ENCODE assay signal across 10 cellular contexts in the genomic region with DNA sequence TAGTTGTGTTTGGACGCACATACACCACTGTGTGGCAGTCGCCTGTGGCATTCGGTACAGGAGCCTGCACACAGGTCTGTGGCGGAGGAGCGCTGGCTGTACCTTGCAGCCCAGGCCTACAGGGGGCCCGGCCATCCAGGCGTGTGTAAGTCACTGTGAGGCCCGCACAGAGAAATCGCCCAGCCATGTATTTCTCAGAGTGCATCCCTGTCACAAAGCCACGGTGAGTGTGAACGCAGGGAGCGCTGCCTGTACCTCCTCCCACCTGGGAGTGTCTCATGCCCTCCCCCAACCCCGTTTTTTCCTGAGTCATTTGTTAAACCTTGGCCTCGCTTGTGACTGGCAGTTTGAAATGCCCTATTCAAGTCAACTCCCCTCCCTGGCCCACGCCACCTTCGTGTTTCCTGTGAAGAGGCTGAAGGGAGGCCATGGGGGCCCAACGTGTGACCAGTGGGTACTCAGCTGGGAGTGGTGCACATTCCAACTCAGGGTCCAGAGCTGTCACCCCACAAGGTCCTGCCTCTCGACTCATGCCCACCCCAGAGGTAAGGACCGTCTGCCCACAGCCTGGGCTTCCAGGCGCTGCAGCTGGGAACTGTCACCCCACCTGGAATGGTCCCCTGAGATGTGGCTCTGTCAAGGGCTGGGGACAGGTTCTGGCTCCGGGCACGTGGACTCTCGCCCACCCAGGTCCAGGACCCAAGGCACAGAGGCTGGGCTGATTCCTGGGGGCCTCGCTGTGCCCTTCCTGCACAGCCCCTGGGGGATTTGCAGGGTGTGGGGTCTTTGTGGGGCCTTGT. TPM values are rescaled to one million over a fixed set of nuclear protein-coding genes. Genes with fewer than 3 reads are reported as not detected.
DNase-seq lines count a peak whose midpoint lies in the region; ATAC-seq and TF ChIP-seq lines count a peak whose summit lies in the region.
"Had no signal": no experiment of that assay in that cellular context is flagged by ENCODE, and none has a peak within 500 bp of the region (broad histone marks: within the 10 kb centered on the region; RNA-seq: fewer than 3 reads in every experiment).

No MANE protein-coding gene starts in this region.

- H3F3A ChIP-seq in PC-3 (ENCODE audit: low read length, unreplicated experiment), result no peaks in the 10 kb centered on the region

- H3K36me3 ChIP-seq in right atrium auricular region (no peaks in the 10 kb centered on the region), PC-3 (ENCODE audit: low read depth, low read length) (no peaks in the 10 kb centered on the region), brain microvascular endothelial cell (replicated peaks) (no peaks in the 10 kb centered on the region), spleen (no peaks in the 10 kb centered on the region)

- H3K9me3 ChIP-seq in right atrium auricular region (no peaks in the 10 kb centered on the region), PC-3 (ENCODE audit: low read length) (no peaks in the 10 kb centered on the region), spleen (no peaks in the 10 kb centered on the region)

- H3K4me1 ChIP-seq in right atrium auricular region (peaks cover 0 to 7% of the 10 kb centered on the region in 2 donors), PC-3 (ENCODE audit: insufficient read depth, low read length) (no peaks in the 10 kb centered on the region), spleen (peaks cover 16 to 86% (median 75%) of the 10 kb centered on the region in 6 donors)

- TF ChIP-seq CTCF in right atrium auricular region (IDR thresholded peaks at IDR 0.05) (no peak), PC-3 (conservative IDR thresholded peaks at IDR 0.05; ENCODE audit: low read depth, low read length) (peak; percentile 21; the same call in 1 of the 2 replicates), brain microvascular endothelial cell (IDR thresholded peaks at IDR 0.05; ENCODE audit: low read depth, low read length, missing control alignments) (peak; percentile 43), spleen (IDR thresholded peaks at IDR 0.05 in 8 of 11, conservative IDR thresholded peaks at IDR 0.05 in 3 of 11) (peak in 7 of 11 experiments; percentile 15 to 58 (median 25))

- H3K27me3 ChIP-seq in right atrium auricular region (no peaks in the 10 kb centered on the region), PC-3 (ENCODE audit: low read length) (no peaks in the 10 kb centered on the region), brain microvascular endothelial cell (replicated peaks) (no peaks in the 10 kb centered on the region), spleen (replicated peaks in 1 of 7) (peaks cover 0 to 4% (median 0%) of the 10 kb centered on the region in 7 donors)

- 58 to 72% (median 67%) methylated on average over 18 to 24 of the region's 24 CpGs for WGBS in spleen, 5 donors

- no peaks in the 10 kb centered on the region for H3K79me2 ChIP-seq in PC-3 (ENCODE audit: low read length)

- H4K20me1 ChIP-seq in PC-3 (ENCODE audit: low read length), result no peaks in the 10 kb centered on the region

- no peaks in the 10 kb centered on the region for H3K9me2 ChIP-seq in PC-3 (replicated peaks; ENCODE audit: low read length)

- in situ Hi-C loops in brain microvascular endothelial cell (cut with HindIII; ENCODE audit: low pct_ligation_motif_present, low sequenced_read_pairs) (no loop called here), G401 (cut with HindIII; ENCODE audit: low sequenced_read_pairs) (no loop called here)

- no peak overlapping the region for H2AFZ ChIP-seq in PC-3 (ENCODE audit: low read length)

- POLR2A ChIA-PET in PC-3 (lab: Charles Lee; ENCODE audit: unreplicated experiment), result no interaction called here

- no peak overlapping the region for H3K9ac ChIP-seq in PC-3 (ENCODE audit: low read length)

- CTCF ChIA-PET in PC-3 (lab: Charles Lee), result no interaction called here

- intact Hi-C loops in cardiac septum (cut with DNase I), result no loop called here
- intact Hi-C loops in PC-3 (cut with micrococcal nuclease), result no loop called here
- intact Hi-C loops in spleen (cut with DNase I; ENCODE audit: low total_unique reads), result no loop called here

- no peak for TF ChIP-seq POLR2A in spleen (IDR thresholded peaks at IDR 0.05)

- no TSS peak for BruUV-seq in PC-3 (replicated peaks; lab: Mats Ljungman, UMichigan)

- DNase-seq in cardiac septum (ENCODE audit: low spot score) (peak; percentile 70), right atrium auricular region (ENCODE audit: low spot score) (no peak), PC-3 (no peak), brain microvascular endothelial cell (no peak), spleen (peak; percentile 85), G401 (ENCODE audit: low spot score) (no peak)

- H3K27ac ChIP-seq in right atrium auricular region (no peak overlapping the region), PC-3 (ENCODE audit: low read length) (no peak overlapping the region), brain microvascular endothelial cell (no peak overlapping the region), spleen (peak overlapping the region in 7 of 8 donors; percentile 4 to 92 (median 75))

- no peak overlapping the region for H3K4me2 ChIP-seq in PC-3 (ENCODE audit: low read length)

- peak; percentile 61 for ATAC-seq in PC-3
- ATAC-seq in GM21528 (IDR thresholded peaks at IDR 0.05; ENCODE audit: low FRiP score, unreplicated experiment), result no peak
- ATAC-seq in HG03442 (IDR thresholded peaks at IDR 0.05; ENCODE audit: unreplicated experiment), result no peak

- no peak overlapping the region for H3K4me3 ChIP-seq in right atrium auricular region
- H3K4me3 ChIP-seq in PC-3 (ENCODE audit: low read length), result no peak overlapping the region
- H3K4me3 ChIP-seq in brain microvascular endothelial cell (ENCODE audit: low read depth, low read length), result no peak overlapping the region
- H3K4me3 ChIP-seq in spleen, result no peak overlapping the region

RNA-seq across cellular contexts. Expression of a gene that starts 11.6 kb away (rescaled TPM):
- 9.7 TPM for total RNA-seq in cardiac septum
- 10 to 100 TPM; 10.2 to 13.2 TPM for total RNA-seq in right atrium auricular region
- 9.1 and 9.4 TPM in 2 replicates for total RNA-seq in PC-3 (2014; rRNA removed)
- total RNA-seq in spleen, result 10 to 100 TPM; 35.9 to 52.8 (median 52.0) TPM
- 10 to 100 TPM; 11.7 to 17.2 (median 12.1) TPM for polyA plus RNA-seq in spleen
- 11.9 and 13.7 TPM in 2 replicates for total RNA-seq in G401 (2014; rRNA removed; shearing (Covaris generic))

RNA-seq across cellular contexts. Expression of a gene that starts 35.1 kb away (rescaled TPM):
- total RNA-seq in cardiac septum, result not detected
- total RNA-seq in right atrium auricular region, result not detected
- total RNA-seq in PC-3 (2014; rRNA removed), result not detected in 2 replicates
- not detected for total RNA-seq in spleen
- under 1 TPM in 1 of 3 donors, not detected in 2; 0.05 TPM for polyA plus RNA-seq in spleen
- total RNA-seq in G401 (2014; rRNA removed; shearing (Covaris generic)), result not detected in 2 replicates
- total RNA-seq: lung microvascular endothelial cell, urinary bladder had no signal
- polyA plus RNA-seq: urinary bladder had no signal

Comparison
In these comparisons a context has a peak if more than half of its experiments do, and no peak if none do; other contexts are left out.
1. DNase-seq: peak in cardiac septum (single experiment) and spleen (single experiment); none in right atrium auricular region (single experiment), PC-3 (single experiment), brain microvascular endothelial cell (single experiment) and G401 (single experiment).
2. H3K27ac ChIP-seq: peak in spleen (7 of 8); none in right atrium auricular region (0 of 2), PC-3 (single experiment) and brain microvascular endothelial cell (single experiment).
3. CTCF ChIP-seq: peak in PC-3 (single experiment), brain microvascular endothelial cell (single experiment) and spleen (7 of 11); none in right atrium auricular region (0 of 2).